ENCODE assay signal across 20 cellular contexts in genomic region chr9:115498338-115498737, GRCh38.
"Had no signal": no experiment of that assay in that cellular context is flagged by ENCODE, and none has a peak within 500 bp of the region (broad histone marks: within the 10 kb centered on the region; RNA-seq: fewer than 3 reads in every experiment).

No MANE protein-coding gene starts in this region.

- H3K9me3 Mint-ChIP-seq: activated CD4-positive, alpha-beta T cell treated with anti-CD3 and anti-CD28 coated beads, Interleukin-2, amount 10 ng/mL, durations not matched to agents 7 days and 5 days; activated naive CD4-positive, alpha-beta T cell treated with anti-CD3 and anti-CD28 coated beads, Interleukin-2, amount 10 ng/mL, durations not matched to agents 7 days and 5 days; dendritic cell treated with granulocyte-macrophage colony-stimulating factor and Interleukin-4, amounts not matched to agents 40 ng/mL and 50 ng/mL, for 4 days; effector memory CD8-positive, alpha-beta T cell; T-helper 1 cell treated with Interleukin-12 subunit alpha and Interleukin-12 subunit beta and Interleukin-4 antibody, amounts not matched to agents 30 μg/mL and 1 μg/mL, for 36 hours had no signal

- H3K27ac ChIP-seq: adrenal gland, right lobe of liver, spleen, suprapubic skin, upper lobe of right lung had no signal

- DNase-seq: activated CD4-positive, alpha-beta T cell treated with anti-CD3 and anti-CD28 coated beads, Interleukin-2, amount 10 ng/mL, durations not matched to agents 7 days and 5 days; activated CD4-positive, CD25-positive, alpha-beta regulatory T cell; activated CD8-positive, alpha-beta memory T cell treated with anti-CD3 and anti-CD28 coated beads for 24 hours; activated naive CD4-positive, alpha-beta T cell treated with anti-CD3 and anti-CD28 coated beads, Interleukin-2, amount 10 ng/mL, durations not matched to agents 7 days and 5 days; adrenal gland; effector memory CD8-positive, alpha-beta T cell; erythroblast; glutamatergic neuron; immature natural killer cell; left colon; natural killer cell; nucleus accumbens; right lobe of liver; spleen; stimulated activated CD8-positive, alpha-beta memory T cell treated with anti-CD3 and anti-CD28 coated beads, Interleukin-4, amount 100 ng/mL, for 48 hours; stimulated activated naive CD8-positive, alpha-beta T cell treated with anti-CD3 and anti-CD28 coated beads, Interleukin-15, Interleukin-2, amounts not matched to agents 100 U/mL and 50 U/mL, for 24 hours; upper lobe of right lung had no signal

- H3K36me3 Mint-ChIP-seq: activated naive CD4-positive, alpha-beta T cell treated with anti-CD3 and anti-CD28 coated beads, Interleukin-2, amount 10 ng/mL, durations not matched to agents 7 days and 5 days; immature natural killer cell; natural killer cell had no signal

- H3K36me3 ChIP-seq: adrenal gland, right lobe of liver, spleen, suprapubic skin, upper lobe of right lung had no signal

- H3K4me3 Mint-ChIP-seq: activated CD4-positive, alpha-beta T cell treated with anti-CD3 and anti-CD28 coated beads, Interleukin-2, amount 10 ng/mL, durations not matched to agents 7 days and 5 days; activated naive CD4-positive, alpha-beta T cell treated with anti-CD3 and anti-CD28 coated beads, Interleukin-2, amount 10 ng/mL, durations not matched to agents 7 days and 5 days; dendritic cell treated with granulocyte-macrophage colony-stimulating factor and Interleukin-4, amounts not matched to agents 40 ng/mL and 50 ng/mL, for 4 days; effector memory CD8-positive, alpha-beta T cell; immature natural killer cell; natural killer cell; T-helper 1 cell treated with Interleukin-12 subunit alpha and Interleukin-12 subunit beta and Interleukin-4 antibody, amounts not matched to agents 30 μg/mL and 1 μg/mL, for 36 hours had no signal

- H3K9me3 ChIP-seq: adrenal gland, right lobe of liver, spleen, suprapubic skin, upper lobe of right lung had no signal

- ATAC-seq: effector memory CD8-positive, alpha-beta T cell; left colon; natural killer cell; right lobe of liver; stimulated activated naive CD8-positive, alpha-beta T cell treated with anti-CD3 and anti-CD28 coated beads, Interleukin-15, Interleukin-2, amounts not matched to agents 100 U/mL and 50 U/mL, for 24 hours; upper lobe of right lung had no signal

- H3K4me3 ChIP-seq: adrenal gland, right lobe of liver, spleen, suprapubic skin, upper lobe of right lung had no signal

- H3K27me3 ChIP-seq: adrenal gland, suprapubic skin, upper lobe of right lung had no signal

- H3K27ac Mint-ChIP-seq: activated CD4-positive, alpha-beta T cell treated with anti-CD3 and anti-CD28 coated beads, Interleukin-2, amount 10 ng/mL, durations not matched to agents 7 days and 5 days; activated naive CD4-positive, alpha-beta T cell treated with anti-CD3 and anti-CD28 coated beads, Interleukin-2, amount 10 ng/mL, durations not matched to agents 7 days and 5 days; dendritic cell treated with granulocyte-macrophage colony-stimulating factor and Interleukin-4, amounts not matched to agents 40 ng/mL and 50 ng/mL, for 4 days; effector memory CD8-positive, alpha-beta T cell; immature natural killer cell; natural killer cell; T-helper 1 cell treated with Interleukin-12 subunit alpha and Interleukin-12 subunit beta and Interleukin-4 antibody, amounts not matched to agents 30 μg/mL and 1 μg/mL, for 36 hours had no signal

- H3K27me3 Mint-ChIP-seq: dendritic cell treated with granulocyte-macrophage colony-stimulating factor and Interleukin-4, amounts not matched to agents 40 ng/mL and 50 ng/mL, for 4 days had no signal

- H3K4me1 ChIP-seq: adrenal gland, spleen, suprapubic skin, upper lobe of right lung had no signal

- H3K4me1 Mint-ChIP-seq: activated CD4-positive, alpha-beta T cell treated with anti-CD3 and anti-CD28 coated beads, Interleukin-2, amount 10 ng/mL, durations not matched to agents 7 days and 5 days; activated naive CD4-positive, alpha-beta T cell treated with anti-CD3 and anti-CD28 coated beads, Interleukin-2, amount 10 ng/mL, durations not matched to agents 7 days and 5 days; immature natural killer cell; natural killer cell had no signal
